In genomic region chr12:78096909-78097597, GRCh38 we compare ENCODE assay signal across 8 cellular contexts.
DNase-seq lines count a peak whose midpoint lies in the region; ATAC-seq and TF ChIP-seq lines count a peak whose summit lies in the region.

No MANE protein-coding gene starts in this region.

- no peak overlapping the region for H3K4me3 ChIP-seq in cardiac fibroblast (replicated peaks in 1 of 2; ENCODE audit: low read depth in 2 of 2, low read length in 2 of 2)

- DNase-seq in D341Med (ENCODE audit: low spot score): peak; percentile 25
- DNase-seq in MV-4-11 (lab: John Stamatoyannopoulos, UW): peak; percentile 31
- DNase-seq in cardiac fibroblast (ENCODE audit: low read depth in 2 of 2): peak; percentile 60 to 82
- peak; percentile 70 for DNase-seq in midbrain (lab: John Stamatoyannopoulos, UW)
- DNase-seq in NCI-H1048 (lab: John Stamatoyannopoulos, UW): no peak
- DNase-seq in LoVo (ENCODE audit: low spot score): no peak

- ATAC-seq in GM19467 (IDR thresholded peaks at IDR 0.05; ENCODE audit: unreplicated experiment) (no peak), GM21786 (IDR thresholded peaks at IDR 0.05; ENCODE audit: unreplicated experiment) (no peak)

- TF ChIP-seq CTCF in cardiac fibroblast (IDR thresholded peaks at IDR 0.05; ENCODE audit: low read depth, low read length): peak; percentile 14

Comparison
In these comparisons a context has a peak if more than half of its experiments do, and no peak if none do; other contexts are left out.
1. DNase-seq: peak in D341Med (single experiment), MV-4-11 (single experiment), cardiac fibroblast (2 of 2) and midbrain (single experiment); none in NCI-H1048 (single experiment) and LoVo (single experiment).